9 cellular contexts compared by ENCODE assay signal in genomic region chr3:105798381-105798934, GRCh38.
A peak's percentile ranks its signal among the peaks of the same experiment; 100 is the strongest.
DNase-seq lines count a peak whose midpoint lies in the region; ATAC-seq and TF ChIP-seq lines count a peak whose summit lies in the region.
"Had no signal": no experiment of that assay in that cellular context is flagged by ENCODE, and none has a peak within 500 bp of the region (broad histone marks: within the 10 kb centered on the region; RNA-seq: fewer than 3 reads in every experiment).

No MANE protein-coding gene starts in this region.

- H3K4me3 ChIP-seq in esophagus squamous epithelium (no peak overlapping the region), ovary (no peak overlapping the region)

- H3K4me1 ChIP-seq in esophagus squamous epithelium (peaks cover 0 to 35% (median 16%) of the 10 kb centered on the region in 3 donors), ovary (ENCODE audit: insufficient read depth) (peaks cover 4% of the 10 kb centered on the region)

- H3K4me1 Mint-ChIP-seq in nephron: peaks cover 42% of the 10 kb centered on the region

- H3K4me3 Mint-ChIP-seq in nephron: no peak overlapping the region

- H3K27me3 Mint-ChIP-seq in nephron (ENCODE audit: low read depth): no peaks in the 10 kb centered on the region

- peak overlapping the region; percentile 4 to 32 (median 19) for H3K27ac Mint-ChIP-seq in nephron

- H3K36me3 Mint-ChIP-seq in nephron (ENCODE audit: low read depth): peaks cover 33% of the 10 kb centered on the region

- H3K27ac ChIP-seq in esophagus squamous epithelium: no peak overlapping the region
- H3K27ac ChIP-seq in ovary: no peak overlapping the region

- H3K27me3 ChIP-seq in esophagus squamous epithelium (no peaks in the 10 kb centered on the region), ovary (no peaks in the 10 kb centered on the region)

- DNase-seq in RPMI8226 (peak; percentile 14), esophagus squamous epithelium (lab: John Stamatoyannopoulos, UW) (no peak), ovary (no peak), NCI-H774 (lab: John Stamatoyannopoulos, UW) (no peak)
- DNase-seq in stimulated activated CD4-positive, alpha-beta T cell treated with anti-CD3 and anti-CD28 coated beads, Interleukin-4, amount 100 ng/mL, for 4 hours: no peak
- DNase-seq: NCI-H2227 treated with DMSO at 0.1 percent for 48 hours had no signal

- TF ChIP-seq POLR2A in esophagus squamous epithelium (IDR thresholded peaks at IDR 0.05): no peak
- TF ChIP-seq POLR2A in ovary (IDR thresholded peaks at IDR 0.05): no peak

- no peaks in the 10 kb centered on the region for H3K9me3 ChIP-seq in esophagus squamous epithelium
- H3K9me3 ChIP-seq in ovary: no peaks in the 10 kb centered on the region

- 60 to 76% methylated on average over 1 of the region's 1 CpG for WGBS in esophagus squamous epithelium, 2 donors
- 60 to 88% (median 68%) methylated on average over 1 of the region's 1 CpG for WGBS in ovary, 3 donors

- H3K9me3 Mint-ChIP-seq in nephron: peaks cover 4% of the 10 kb centered on the region

- intact Hi-C loops in esophagus squamous epithelium (cut with DNase I) (no loop called here), ovary (cut with DNase I) (no loop called here)

- no peak for TF ChIP-seq EP300 in ovary (IDR thresholded peaks at IDR 0.05)

- ATAC-seq in GM19043 (IDR thresholded peaks at IDR 0.05; ENCODE audit: low read depth, unreplicated experiment): peak; percentile 73
- ATAC-seq in HG02938 (IDR thresholded peaks at IDR 0.05; ENCODE audit: unreplicated experiment): peak; percentile 81

- H3K36me3 ChIP-seq in esophagus squamous epithelium: no peaks in the 10 kb centered on the region
- H3K36me3 ChIP-seq in ovary: no peaks in the 10 kb centered on the region

- TF ChIP-seq CTCF in nephron (IDR thresholded peaks at IDR 0.05; ENCODE audit: unreplicated experiment in 3 of 3): no peak
- no peak for TF ChIP-seq CTCF in esophagus squamous epithelium (IDR thresholded peaks at IDR 0.05)
- TF ChIP-seq CTCF in ovary (IDR thresholded peaks at IDR 0.05): no peak
